ENCODE assay signal across 8 cellular contexts in the genomic region with DNA sequence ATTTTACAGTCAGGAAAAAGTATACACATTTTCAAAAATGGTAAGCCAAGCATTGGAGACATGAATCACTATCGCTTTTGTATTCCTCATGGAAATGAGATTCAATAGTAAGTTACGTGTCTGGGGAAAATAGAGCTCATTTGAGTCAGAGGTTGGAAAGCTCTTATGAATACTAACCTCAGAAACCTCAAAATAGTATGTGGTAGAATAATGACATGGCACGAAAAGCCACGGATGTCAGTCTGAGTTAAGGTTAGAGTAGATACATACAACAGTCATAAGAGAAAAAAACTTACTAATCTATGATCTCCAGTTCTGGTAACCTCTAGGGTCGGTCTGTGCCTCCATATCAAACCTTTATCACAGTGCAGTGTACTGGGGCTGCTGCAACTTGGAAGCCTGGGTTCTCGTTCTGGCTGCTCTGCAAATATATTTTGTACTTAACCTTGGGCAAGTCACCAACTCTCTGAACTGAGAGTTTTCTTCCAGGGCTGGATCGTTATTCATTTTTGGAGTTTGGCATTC.
DNase-seq lines count a peak whose midpoint lies in the region; ATAC-seq and TF ChIP-seq lines count a peak whose summit lies in the region.

No MANE protein-coding gene starts in this region.

- H2AFZ ChIP-seq in Loucy (ENCODE audit: low read length): no peak overlapping the region

- peaks cover 53% of the 10 kb centered on the region for H3K27me3 Mint-ChIP-seq in central memory CD8-positive, alpha-beta T cell

- no peak for DNase-seq in central memory CD8-positive, alpha-beta T cell (ENCODE audit: low spot score in 2 of 2)
- DNase-seq in stimulated activated CD4-positive, alpha-beta T cell treated with anti-CD3 and anti-CD28 coated beads, Interleukin-2, amount 100 ng/mL, for 48 hours: peak; percentile 2 to 9
- DNase-seq in NCI-H69 (lab: John Stamatoyannopoulos, UW): no peak
- no peak for DNase-seq in iPS-NIHi7 (ENCODE audit: extremely low spot score)
- DNase-seq in SIG-M5 treated with dmso at 0.1 percent for 504 hours (lab: John Stamatoyannopoulos, UW; ENCODE audit: unreplicated experiment): no peak

- no peaks in the 10 kb centered on the region for H4K20me1 ChIP-seq in Loucy (ENCODE audit: insufficient read depth, low read length, poor library complexity, severe bottlenecking)

- ATAC-seq in GM18909 (IDR thresholded peaks at IDR 0.05; ENCODE audit: poor library complexity, unreplicated experiment): peak; percentile 68
- peak; percentile 40 for ATAC-seq in central memory CD8-positive, alpha-beta T cell (replicated peaks; ENCODE audit: extremely low read depth, poor library complexity, severe bottlenecking)
- ATAC-seq in GM21576 (IDR thresholded peaks at IDR 0.05; ENCODE audit: unreplicated experiment): no peak

- H3K9me2 ChIP-seq in Loucy (replicated peaks; ENCODE audit: low read depth, low read length): no peaks in the 10 kb centered on the region

- no peaks in the 10 kb centered on the region for H3F3A ChIP-seq in Loucy (ENCODE audit: low read depth)

- H3K79me2 ChIP-seq in Loucy (ENCODE audit: insufficient read depth, low read length): no peaks in the 10 kb centered on the region

- no peaks in the 10 kb centered on the region for H3K9me3 ChIP-seq in Loucy (ENCODE audit: insufficient read depth, low read depth, low read length)

- no peak overlapping the region for H3K4me3 Mint-ChIP-seq in central memory CD8-positive, alpha-beta T cell

- no peaks in the 10 kb centered on the region for H3K36me3 Mint-ChIP-seq in central memory CD8-positive, alpha-beta T cell (ENCODE audit: insufficient read depth)

- H3K4me1 ChIP-seq in Loucy (ENCODE audit: insufficient read depth, low read length, poor library complexity, severe bottlenecking): peaks cover 16% of the 10 kb centered on the region

- no peak overlapping the region for H3K4me3 ChIP-seq in Loucy (ENCODE audit: low read length, poor library complexity, severe bottlenecking)

- no peak overlapping the region for H3K9ac ChIP-seq in Loucy (ENCODE audit: low read depth, low read length, poor library complexity, severe bottlenecking)

- peaks cover 9% of the 10 kb centered on the region for H3K4me1 Mint-ChIP-seq in central memory CD8-positive, alpha-beta T cell

- H3K27me3 ChIP-seq in Loucy (ENCODE audit: insufficient read depth, low read length, poor library complexity, severe bottlenecking): peaks cover 31% of the 10 kb centered on the region

- no peak overlapping the region for H3K27ac Mint-ChIP-seq in central memory CD8-positive, alpha-beta T cell (ENCODE audit: low read depth)

- H3K4me2 ChIP-seq in Loucy (ENCODE audit: low read depth, low read length, poor library complexity, severe bottlenecking): peak overlapping the region; percentile 36

- H3K9me3 Mint-ChIP-seq in central memory CD8-positive, alpha-beta T cell: no peaks in the 10 kb centered on the region

- H3K36me3 ChIP-seq in Loucy (ENCODE audit: insufficient read depth, low read length): no peaks in the 10 kb centered on the region

- TF ChIP-seq CTCF in Loucy (conservative IDR thresholded peaks at IDR 0.05; ENCODE audit: low read length): no peak

Comparison
In these comparisons a context has a peak if more than half of its experiments do, and no peak if none do; other contexts are left out.
1. DNase-seq: peak in stimulated activated CD4-positive, alpha-beta T cell treated with anti-CD3 and anti-CD28 coated beads, Interleukin-2, amount 100 ng/mL, for 48 hours (2 of 2); none in central memory CD8-positive, alpha-beta T cell (0 of 2), NCI-H69 (single experiment), iPS-NIHi7 (single experiment) and SIG-M5 treated with dmso at 0.1 percent for 504 hours (single experiment).